In the genomic region with DNA sequence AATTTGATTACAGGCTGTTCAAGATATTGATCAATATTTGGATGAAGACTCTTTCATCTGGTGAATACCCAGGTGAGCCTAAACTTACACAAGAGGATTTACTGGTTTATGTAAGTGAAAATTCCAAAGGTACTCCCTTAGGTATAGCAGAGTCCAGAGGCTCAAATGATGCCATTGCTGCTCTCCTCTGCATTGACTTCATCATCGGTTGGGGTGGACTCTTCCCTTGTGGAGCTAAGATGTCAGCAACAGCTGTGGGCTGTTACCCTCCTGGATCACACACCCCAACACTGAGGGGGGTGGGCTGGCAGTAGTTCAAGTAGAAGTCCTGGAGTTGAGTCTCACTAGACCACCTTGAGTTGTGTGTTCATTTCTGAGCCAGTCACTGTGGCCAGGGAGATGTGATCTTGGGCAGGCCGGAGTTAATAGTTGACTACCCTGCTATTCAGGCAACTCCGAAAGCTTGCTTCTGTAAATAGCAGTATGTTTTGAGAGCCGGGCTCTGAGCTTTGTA, we compare ENCODE assay signal across 16 cellular contexts.
A peak's percentile ranks its signal among the peaks of the same experiment; 100 is the strongest.
DNase-seq lines count a peak whose midpoint lies in the region; ATAC-seq and TF ChIP-seq lines count a peak whose summit lies in the region.
"Had no signal": no experiment of that assay in that cellular context is flagged by ENCODE, and none has a peak within 500 bp of the region (broad histone marks: within the 10 kb centered on the region; RNA-seq: fewer than 3 reads in every experiment).

No MANE protein-coding gene starts in this region.

- no peak overlapping the region for H2BK12ac ChIP-seq in mesenchymal stem cell (ENCODE audit: low read length in 2 of 2)

- CTCF ChIA-PET in mammary epithelial cell (lab: Charles Lee; ENCODE audit: low non-redundant PET) (no interaction called here), MCF 10A (lab: Yijun Ruan, JAX) (interaction anchor here (1.3 to 2.0 kb wide), 2 partner anchors 14 to 586 kb away, joined by 5 to 10 read pairs; no protein-coding TSS in a partner anchor)

- H3K9me3 ChIP-seq in mammary epithelial cell (replicated peaks; ENCODE audit: insufficient read depth, low read length) = no peaks in the 10 kb centered on the region
- no peaks in the 10 kb centered on the region for H3K9me3 ChIP-seq in mesenchymal stem cell (ENCODE audit: control insufficient read depth, low read length)
- H3K9me3 ChIP-seq in upper lobe of right lung = no peaks in the 10 kb centered on the region
- H3K9me3 ChIP-seq: BLaER1 treated with 17β-estradiol and CSF1 and Interleukin-3, amounts not matched to agents 10 nM and 100 nM had no signal

- H4K20me1 ChIP-seq in mammary epithelial cell (ENCODE audit: insufficient read depth, low read length) = no peaks in the 10 kb centered on the region
- H4K20me1 ChIP-seq: BLaER1 treated with 17β-estradiol and CSF1 and Interleukin-3, amounts not matched to agents 10 nM and 100 nM had no signal

- intact Hi-C loops in mammary epithelial cell (cut with micrococcal nuclease) (no loop called here), MCF 10A (cut with micrococcal nuclease) (no loop called here), upper lobe of right lung (cut with DNase I) (no loop called here)

- H2BK15ac ChIP-seq in mesenchymal stem cell (ENCODE audit: low read depth, poor library complexity, severe bottlenecking) = no peak overlapping the region

- no peaks in the 10 kb centered on the region for H3K27me3 Mint-ChIP-seq in MCF 10A (ENCODE audit: insufficient read depth, unreplicated experiment)
- H3K27me3 Mint-ChIP-seq: CD4-positive, CD25-positive, alpha-beta regulatory T cell had no signal

- H3K4me2 ChIP-seq in mammary epithelial cell (ENCODE audit: insufficient read depth, low read depth, low read length) (no peak overlapping the region), mesenchymal stem cell (ENCODE audit: low read length, poor library complexity, severe bottlenecking) (no peak overlapping the region)
- H3K4me2 ChIP-seq: BLaER1 treated with 17β-estradiol and CSF1 and Interleukin-3, amounts not matched to agents 10 nM and 100 nM; GM23338 had no signal

- H3K4me3 Mint-ChIP-seq in MCF 10A (ENCODE audit: unreplicated experiment) = no peak overlapping the region
- H3K4me3 Mint-ChIP-seq: CD4-positive, CD25-positive, alpha-beta regulatory T cell; GM23338 had no signal

- DNase-seq in mammary epithelial cell = no peak
- DNase-seq in MCF 10A (ENCODE audit: unreplicated experiment) = no peak
- peak; percentile 2 for DNase-seq in kidney epithelial cell (ENCODE audit: low read depth)
- DNase-seq in mesenchymal stem cell = no peak
- DNase-seq in upper lobe of right lung = no peak
- DNase-seq in foreskin fibroblast = no peak
- no peak for DNase-seq in activated CD8-positive, alpha-beta memory T cell treated with anti-CD3 and anti-CD28 coated beads for 24 hours
- DNase-seq in coronary artery (ENCODE audit: low spot score) = no peak
- DNase-seq: Calu3; CD4-positive, CD25-positive, alpha-beta regulatory T cell; DMS79; H7 had no signal

- no peak overlapping the region for H2BK5ac ChIP-seq in mesenchymal stem cell (ENCODE audit: low read depth, low read length, poor library complexity, severe bottlenecking)

- WGBS in mammary epithelial cell (ENCODE audit: low coverage, missing lambda C conversion rate) = 86% methylated on average over 4 of the region's 4 CpGs
- 93% methylated on average over 3 of the region's 4 CpGs for WGBS in mesenchymal stem cell

- no peaks in the 10 kb centered on the region for H3K27me3 ChIP-seq in mammary epithelial cell (ENCODE audit: insufficient read depth, low read length)
- no peaks in the 10 kb centered on the region for H3K27me3 ChIP-seq in kidney epithelial cell (ENCODE audit: control insufficient read depth, insufficient read depth, low read length)
- no peaks in the 10 kb centered on the region for H3K27me3 ChIP-seq in mesenchymal stem cell (ENCODE audit: control insufficient read depth in 1 of 2, insufficient read depth in 1 of 2, low read length in 2 of 2)
- H3K27me3 ChIP-seq in upper lobe of right lung = no peaks in the 10 kb centered on the region
- H3K27me3 ChIP-seq: BLaER1 treated with 17β-estradiol and CSF1 and Interleukin-3, amounts not matched to agents 10 nM and 100 nM had no signal

- H3K23ac ChIP-seq in mesenchymal stem cell (ENCODE audit: low read length in 2 of 2) = no peak overlapping the region

- H4K91ac ChIP-seq in mesenchymal stem cell (ENCODE audit: low read length) = no peak overlapping the region

- TF ChIP-seq CTCF in mammary epithelial cell (conservative IDR thresholded peaks at IDR 0.05 in 1 of 2, IDR thresholded peaks at IDR 0.05 in 1 of 2; ENCODE audit: extremely low read depth in 1 of 2, insufficient read depth in 1 of 2, low read depth in 1 of 2, low read length in 2 of 2) (no peak), MCF 10A (IDR thresholded peaks at IDR 0.05; ENCODE audit: unreplicated experiment) (no peak), kidney epithelial cell (IDR thresholded peaks at IDR 0.05; ENCODE audit: insufficient read depth, low read length, poor library complexity, severe bottlenecking) (no peak), upper lobe of right lung (IDR thresholded peaks at IDR 0.05) (no peak), foreskin fibroblast (IDR thresholded peaks at IDR 0.05; ENCODE audit: low read depth, low read length) (no peak), coronary artery (IDR thresholded peaks at IDR 0.05) (no peak)

- POLR2A ChIA-PET in MCF 10A (lab: Yijun Ruan, JAX) = no interaction called here

- H3K27ac Mint-ChIP-seq in MCF 10A (ENCODE audit: low read depth, unreplicated experiment) = no peak overlapping the region
- H3K27ac Mint-ChIP-seq: CD4-positive, CD25-positive, alpha-beta regulatory T cell; GM23338 had no signal

- H3K9me3 Mint-ChIP-seq in MCF 10A (ENCODE audit: unreplicated experiment) = no peaks in the 10 kb centered on the region
- H3K9me3 Mint-ChIP-seq: GM23338 had no signal

- H3K18ac ChIP-seq in mesenchymal stem cell (ENCODE audit: low read depth in 1 of 2, low read length in 2 of 2) = no peak overlapping the region

- H3K4me1 Mint-ChIP-seq in MCF 10A (ENCODE audit: insufficient read depth, unreplicated experiment) = no peaks in the 10 kb centered on the region
- H3K4me1 Mint-ChIP-seq: CD4-positive, CD25-positive, alpha-beta regulatory T cell had no signal

- H3K36me3 Mint-ChIP-seq in MCF 10A (ENCODE audit: insufficient read depth, unreplicated experiment) = no peaks in the 10 kb centered on the region
- H3K36me3 Mint-ChIP-seq: CD4-positive, CD25-positive, alpha-beta regulatory T cell had no signal

- dilution Hi-C loops in mammary epithelial cell (cut with HindIII; ENCODE audit: low sequenced_read_pairs) = no loop called here

- H3K36me3 ChIP-seq in mammary epithelial cell (ENCODE audit: insufficient read depth, low read length) (no peaks in the 10 kb centered on the region), kidney epithelial cell (ENCODE audit: control insufficient read depth, insufficient read depth, low read length) (no peaks in the 10 kb centered on the region), mesenchymal stem cell (ENCODE audit: control insufficient read depth in 1 of 2, insufficient read depth in 2 of 2, low read depth in 1 of 2, low read length in 2 of 2) (no peaks in the 10 kb centered on the region), upper lobe of right lung (no peaks in the 10 kb centered on the region)
- H3K36me3 ChIP-seq: BLaER1 treated with 17β-estradiol and CSF1 and Interleukin-3, amounts not matched to agents 10 nM and 100 nM had no signal

- in situ Hi-C loops in mammary epithelial cell (cut with MboI; ENCODE audit: low sequenced_read_pairs in 2 of 2) = no loop called here

- H3K79me1 ChIP-seq in mesenchymal stem cell (replicated peaks; ENCODE audit: low read length, poor library complexity, severe bottlenecking) = peaks cover 22% of the 10 kb centered on the region

- H3K9ac ChIP-seq in mammary epithelial cell (ENCODE audit: insufficient read depth, low read length) (peak overlapping the region; percentile 7), mesenchymal stem cell (ENCODE audit: low read length) (no peak overlapping the region)
- H3K9ac ChIP-seq: BLaER1 treated with 17β-estradiol and CSF1 and Interleukin-3, amounts not matched to agents 10 nM and 100 nM had no signal

- ATAC-seq in upper lobe of right lung = peak; percentile 22
- ATAC-seq: GM12878, GM23338 had no signal

- no peak overlapping the region for H2AFZ ChIP-seq in mammary epithelial cell (ENCODE audit: low read depth, low read length)
- no peak overlapping the region for H2AFZ ChIP-seq in mesenchymal stem cell (ENCODE audit: low read depth, low read length)
- H2AFZ ChIP-seq: GM23338 had no signal

- no peak overlapping the region for H4K8ac ChIP-seq in mesenchymal stem cell (ENCODE audit: low read length)

- no peak overlapping the region for H3K27ac ChIP-seq in mammary epithelial cell (ENCODE audit: insufficient read depth, low read depth, low read length)
- H3K27ac ChIP-seq in mesenchymal stem cell (ENCODE audit: low read length, poor library complexity, severe bottlenecking) = peak overlapping the region; percentile 4
- no peak overlapping the region for H3K27ac ChIP-seq in upper lobe of right lung
- H3K27ac ChIP-seq in coronary artery = no peak overlapping the region
- H3K27ac ChIP-seq: 22Rv1; BLaER1 treated with 17β-estradiol and CSF1 and Interleukin-3, amounts not matched to agents 10 nM and 100 nM had no signal

- no peaks in the 10 kb centered on the region for H3K4me1 ChIP-seq in mammary epithelial cell (ENCODE audit: insufficient read depth, low read length)
- H3K4me1 ChIP-seq in mesenchymal stem cell (ENCODE audit: control insufficient read depth, insufficient read depth, low read depth, low read length) = peaks cover 3% of the 10 kb centered on the region
- H3K4me1 ChIP-seq in upper lobe of right lung = no peaks in the 10 kb centered on the region

- BruUV-seq in mammary epithelial cell (replicated peaks; lab: Mats Ljungman, UMichigan) (no TSS peak), MCF 10A (replicated peaks; lab: Mats Ljungman, UMichigan) (no TSS peak)

- H3K4ac ChIP-seq in mesenchymal stem cell (ENCODE audit: low read depth in 1 of 2, low read length in 2 of 2) = no peak overlapping the region

- H3K14ac ChIP-seq in mesenchymal stem cell (ENCODE audit: low read length in 2 of 2) = no peak overlapping the region

- H3K4me3 ChIP-seq in mammary epithelial cell (replicated peaks in 1 of 3; ENCODE audit: insufficient read depth in 1 of 3, low read depth in 2 of 3, low read length in 3 of 3) (no peak overlapping the region), kidney epithelial cell (ENCODE audit: low read depth, low read length) (no peak overlapping the region), mesenchymal stem cell (ENCODE audit: insufficient read depth in 1 of 2, low read depth in 1 of 2, low read length in 2 of 2) (no peak overlapping the region), upper lobe of right lung (no peak overlapping the region), foreskin fibroblast (ENCODE audit: low read depth in 1 of 2, low read length in 2 of 2) (no peak overlapping the region), coronary artery (no peak overlapping the region)
- H3K4me3 ChIP-seq: BLaER1 treated with 17β-estradiol and CSF1 and Interleukin-3, amounts not matched to agents 10 nM and 100 nM; GM12878; GM23338 had no signal

- peaks cover 1% of the 10 kb centered on the region for H3K79me2 ChIP-seq in mammary epithelial cell (ENCODE audit: insufficient read depth, low read length)

- H2BK120ac ChIP-seq in mesenchymal stem cell (ENCODE audit: low read depth, low read length) = no peak overlapping the region

- H2AK5ac ChIP-seq in mesenchymal stem cell (ENCODE audit: low read length, severe bottlenecking) = no peak overlapping the region
